21 cellular contexts compared by ENCODE assay signal in the genomic region with DNA sequence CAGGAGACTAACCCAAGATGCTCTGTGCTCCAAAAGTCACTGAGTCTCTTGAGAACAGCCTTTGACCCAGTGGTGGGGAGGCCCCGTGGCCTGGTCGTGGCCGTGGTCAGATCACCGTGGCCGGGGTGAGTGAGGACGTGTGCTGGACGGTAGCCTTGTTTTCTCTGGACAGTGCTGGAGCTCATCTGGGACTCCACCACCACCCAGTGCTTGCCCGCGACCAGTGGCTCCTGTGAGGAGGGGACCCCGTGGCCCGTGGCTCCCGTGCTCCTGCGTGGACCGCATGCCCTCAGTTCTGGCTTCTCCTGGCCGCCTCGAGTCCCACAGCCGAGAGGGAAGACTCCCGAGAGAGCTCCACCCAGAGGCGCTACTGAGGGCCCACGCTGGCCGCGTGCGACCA.
"Had no signal": no experiment of that assay in that cellular context is flagged by ENCODE, and none has a peak within 500 bp of the region (broad histone marks: within the 10 kb centered on the region; RNA-seq: fewer than 3 reads in every experiment).

No MANE protein-coding gene starts in this region.

- H3K4me2 ChIP-seq: KMS-11 had no signal

- H3K27ac ChIP-seq: KMS-11, SJSA1, SK-N-MC had no signal

- H3K4me3 ChIP-seq: SJSA1, SK-N-MC had no signal

- DNase-seq: IMR-90, Kasumi-1, MM.1S, NCI-H1092 treated with DMSO at 0.1 percent for 48 hours, NCI-H1436, NCI-H187, NCI-H2029, NCI-H2081 treated with DMSO at 0.1 percent for 48 hours, NCI-H2171, NCI-H226, NCI-H446, NCI-H510A, NCI-H524 treated with DMSO at 0.1 percent for 48 hours, NCI-H69, NCI-H774, RPMI8226, SIG-M5 had no signal

- FAIRE-seq: RCC 7860 had no signal

- H3K9ac ChIP-seq: KMS-11 had no signal
